ENCODE assay signal across 22 cellular contexts in genomic region chr16:9062301-9062700, GRCh38. TPM values are rescaled to one million over a fixed set of nuclear protein-coding genes. Genes with fewer than 3 reads are reported as not detected.
A peak's percentile ranks its signal among the peaks of the same experiment; 100 is the strongest.
DNase-seq lines count a peak whose midpoint lies in the region; ATAC-seq and TF ChIP-seq lines count a peak whose summit lies in the region.
"Had no signal": no experiment of that assay in that cellular context is flagged by ENCODE, and none has a peak within 500 bp of the region (broad histone marks: within the 10 kb centered on the region; RNA-seq: fewer than 3 reads in every experiment).

No MANE protein-coding gene starts in this region.

- H3K4me3 ChIP-seq in BLaER1 treated with 17β-estradiol and CSF1 and Interleukin-3, amounts not matched to agents 10 nM and 100 nM: peak overlapping the region in 3 of 10 experiments; percentile 10 to 45 (median 39); a peak in 5 of 20 replicates
- H3K4me3 ChIP-seq in IMR-90 (ENCODE audit: insufficient read depth, low read depth, low read length) (no peak overlapping the region), SU-DHL-6 (ENCODE audit: insufficient read depth, low read length, poor library complexity, severe bottlenecking) (no peak overlapping the region), psoas muscle (no peak overlapping the region)
- H3K4me3 ChIP-seq: GM23338 had no signal

- H4K91ac ChIP-seq in IMR-90 (ENCODE audit: insufficient read depth, low read depth, low read length): no peak overlapping the region

- ATAC-seq in IMR-90 (ENCODE audit: low read depth) (no peak), psoas muscle (no peak), GM19463 (IDR thresholded peaks at IDR 0.05; ENCODE audit: unreplicated experiment) (no peak), HG02884 (IDR thresholded peaks at IDR 0.05; ENCODE audit: unreplicated experiment) (no peak)
- ATAC-seq: GM23338, Panc1 had no signal

- no peaks in the 10 kb centered on the region for H3F3A ChIP-seq in SU-DHL-6 (ENCODE audit: insufficient read depth)

- H3K9me2 ChIP-seq in SU-DHL-6 (replicated peaks; ENCODE audit: insufficient read depth, low read length): no peaks in the 10 kb centered on the region

- CTCF ChIA-PET in IMR-90 (lab: Yijun Ruan, JAX): no interaction called here

- H3K9ac ChIP-seq in BLaER1 treated with 17β-estradiol and CSF1 and Interleukin-3, amounts not matched to agents 10 nM and 100 nM: peak overlapping the region in 9 of 11 experiments; percentile 34 to 75 (median 63); a peak in 13 of 22 replicates
- H3K9ac ChIP-seq in IMR-90 (ENCODE audit: low read depth, low read length): no peak overlapping the region
- no peak overlapping the region for H3K9ac ChIP-seq in SU-DHL-6 (ENCODE audit: low read length)
- H3K9ac ChIP-seq: KMS-11 had no signal

- WGBS in IMR-90 (ENCODE audit: extremely low coverage in 2 of 2, insufficient read length in 1 of 2), 2 experiments: 92% methylated on average over 2 of the region's 7 CpGs; no CpG with 5 or more reads in 1 of the 2 experiments
- WGBS in psoas muscle, 3 donors: 55 to 79% (median 62%) methylated on average over 7 of the region's 7 CpGs

- no peak overlapping the region for H3K56ac ChIP-seq in IMR-90 (ENCODE audit: extremely low read depth, insufficient read depth, low read length)

- no peak overlapping the region for H3K23ac ChIP-seq in IMR-90 (ENCODE audit: low read depth, low read length)

- H2BK20ac ChIP-seq in IMR-90 (ENCODE audit: low read depth, low read length): peak overlapping the region; percentile 56; the same call in 1 of the 2 replicates

- no peaks in the 10 kb centered on the region for H3K9me1 ChIP-seq in IMR-90 (ENCODE audit: insufficient read depth, low read length)

- H4K5ac ChIP-seq in IMR-90 (ENCODE audit: low read depth, low read length): no peak overlapping the region

- peak overlapping the region; percentile 73 to 98 (median 86) for H3K4me2 ChIP-seq in BLaER1 treated with 17β-estradiol and CSF1 and Interleukin-3, amounts not matched to agents 10 nM and 100 nM
- no peak overlapping the region for H3K4me2 ChIP-seq in IMR-90 (ENCODE audit: low read depth, low read length)
- peak overlapping the region; percentile 24 for H3K4me2 ChIP-seq in SU-DHL-6 (ENCODE audit: low read depth, low read length, poor library complexity, severe bottlenecking)
- H3K4me2 ChIP-seq: GM23338, KMS-11 had no signal

- no peak overlapping the region for H2BK15ac ChIP-seq in IMR-90 (ENCODE audit: low read depth, low read length)

- H4K8ac ChIP-seq in IMR-90 (ENCODE audit: low read depth in 2 of 2, low read length in 2 of 2): no peak overlapping the region

- H2BK5ac ChIP-seq in IMR-90 (ENCODE audit: low read depth, low read length, poor library complexity, severe bottlenecking): no peak overlapping the region

- no peaks in the 10 kb centered on the region for H3K36me3 ChIP-seq in BLaER1 treated with 17β-estradiol and CSF1 and Interleukin-3, amounts not matched to agents 10 nM and 100 nM
- H3K36me3 ChIP-seq in IMR-90 (ENCODE audit: control insufficient read depth, insufficient read depth, low read length) (no peaks in the 10 kb centered on the region), SU-DHL-6 (ENCODE audit: low read length) (no peaks in the 10 kb centered on the region), psoas muscle (ENCODE audit: insufficient read depth in 1 of 2, low read depth in 1 of 2) (no peaks in the 10 kb centered on the region)

- peaks cover 0 to 9% (median 0%) of the 10 kb centered on the region in 11 experiments; a peak in 3 of 22 replicates for H4K20me1 ChIP-seq in BLaER1 treated with 17β-estradiol and CSF1 and Interleukin-3, amounts not matched to agents 10 nM and 100 nM
- H4K20me1 ChIP-seq in IMR-90 (ENCODE audit: insufficient read depth, low read length): no peaks in the 10 kb centered on the region
- no peaks in the 10 kb centered on the region for H4K20me1 ChIP-seq in SU-DHL-6 (ENCODE audit: low read depth, low read length)

- POLR2A ChIA-PET in IMR-90 (lab: Charles Lee; ENCODE audit: unreplicated experiment): no interaction called here

- no peaks in the 10 kb centered on the region for H3K79me2 ChIP-seq in SU-DHL-6 (ENCODE audit: insufficient read depth, low read length)

- peak overlapping the region in 10 of 11 experiments; percentile 48 to 87 (median 72); a peak in 17 of 22 replicates for H3K27ac ChIP-seq in BLaER1 treated with 17β-estradiol and CSF1 and Interleukin-3, amounts not matched to agents 10 nM and 100 nM
- H3K27ac ChIP-seq in IMR-90 (ENCODE audit: insufficient read depth, low read length) (no peak overlapping the region), SU-DHL-6 (ENCODE audit: low read depth, low read length) (no peak overlapping the region), psoas muscle (peak overlapping the region; percentile 73)
- H3K27ac ChIP-seq: KMS-11 had no signal

- H3K27me3 ChIP-seq in BLaER1 treated with 17β-estradiol and CSF1 and Interleukin-3, amounts not matched to agents 10 nM and 100 nM: peaks cover 0 to 42% (median 0%) of the 10 kb centered on the region in 11 experiments; a peak in 5 of 22 replicates
- H3K27me3 ChIP-seq in IMR-90 (ENCODE audit: control insufficient read depth, insufficient read depth, low read length) (no peaks in the 10 kb centered on the region), SU-DHL-6 (ENCODE audit: low read length) (no peaks in the 10 kb centered on the region), psoas muscle (ENCODE audit: insufficient read depth in 3 of 3, low read length in 2 of 3) (no peaks in the 10 kb centered on the region)

- intact Hi-C loops in IMR-90 (cut with micrococcal nuclease): no loop called here
- intact Hi-C loops in psoas muscle (cut with DNase I): no loop called here

- no peak for TF ChIP-seq CTCF in IMR-90 (conservative IDR thresholded peaks at IDR 0.05; ENCODE audit: low read depth, low read length)
- no peak for TF ChIP-seq CTCF in SU-DHL-6 (IDR thresholded peaks at IDR 0.05; ENCODE audit: insufficient read depth, low read length, poor library complexity, severe bottlenecking)
- no peak for TF ChIP-seq CTCF in psoas muscle (IDR thresholded peaks at IDR 0.05)

- H3K79me1 ChIP-seq in IMR-90 (ENCODE audit: low read depth in 1 of 2, low read length in 2 of 2): no peaks in the 10 kb centered on the region; a peak in 2 of 4 replicates

- TF ChIP-seq POLR2A in IMR-90 (IDR thresholded peaks at IDR 0.05; ENCODE audit: low read depth, low read length): no peak

- no peak overlapping the region for H2BK120ac ChIP-seq in IMR-90 (ENCODE audit: low read depth, low read length)

- no peak overlapping the region for H2AFZ ChIP-seq in IMR-90 (replicated peaks; ENCODE audit: low read length, poor library complexity)
- H2AFZ ChIP-seq in SU-DHL-6 (ENCODE audit: low read depth, low read length, severe bottlenecking): no peak overlapping the region
- H2AFZ ChIP-seq: GM23338 had no signal

- in situ Hi-C loops in IMR-90 (cut with MboI; ENCODE audit: low sequenced_read_pairs): no loop called here

- no peak for TF ChIP-seq RAD21 in IMR-90 (IDR thresholded peaks at IDR 0.05; ENCODE audit: low read length)

- no peak overlapping the region for H3K14ac ChIP-seq in IMR-90 (replicated peaks; ENCODE audit: low read depth, low read length)

- no peak for DNase-seq in IMR-90
- DNase-seq in psoas muscle: no peak
- no peak for DNase-seq in HPDE6-E6E7 (ENCODE audit: extremely low spot score)
- DNase-seq: CD4-positive, alpha-beta memory T cell; COR-L47; EL; H9; MM.1S; NCI-H1048; NCI-H1417 treated with DMSO at 0.1 percent for 48 hours; NCI-H1694 treated with DMSO at 0.1 percent for 48 hours; NCI-H2081 treated with DMSO at 0.1 percent for 48 hours; NCI-H446 treated with DMSO at 0.1 percent for 48 hours; NCI-H526; SHP77 treated with DMSO at 0.1 percent for 48 hours had no signal

- H3K9me3 ChIP-seq in BLaER1 treated with 17β-estradiol and CSF1 and Interleukin-3, amounts not matched to agents 10 nM and 100 nM (replicated peaks in 1 of 11): peaks cover 2 to 25% (median 15%) of the 10 kb centered on the region in 11 experiments; a peak in 13 of 22 replicates
- no peaks in the 10 kb centered on the region for H3K9me3 ChIP-seq in IMR-90 (ENCODE audit: control insufficient read depth, insufficient read depth, low read length)
- no peaks in the 10 kb centered on the region for H3K9me3 ChIP-seq in SU-DHL-6 (ENCODE audit: insufficient read depth, low read length)
- no peaks in the 10 kb centered on the region for H3K9me3 ChIP-seq in psoas muscle

- no peak overlapping the region for H2AK9ac ChIP-seq in IMR-90 (replicated peaks; ENCODE audit: low read depth, low read length, poor library complexity)

- peaks cover 32 to 64% (median 46%) of the 10 kb centered on the region in 10 experiments for H3K4me1 ChIP-seq in BLaER1 treated with 17β-estradiol and CSF1 and Interleukin-3, amounts not matched to agents 10 nM and 100 nM
- peaks cover 7% of the 10 kb centered on the region for H3K4me1 ChIP-seq in IMR-90 (ENCODE audit: control insufficient read depth, insufficient read depth, low read length)
- H3K4me1 ChIP-seq in psoas muscle: peaks cover 24% of the 10 kb centered on the region

- peak overlapping the region; percentile 35; the same call in 1 of the 2 replicates for H3K4ac ChIP-seq in IMR-90 (ENCODE audit: low read depth, low read length)

- no peak overlapping the region for H2AK5ac ChIP-seq in IMR-90 (ENCODE audit: low read depth, low read length)

- dilution Hi-C loops in IMR-90 (cut with HindIII; ENCODE audit: low sequenced_read_pairs, unreplicated experiment): no loop called here

- no peak overlapping the region for H3K18ac ChIP-seq in IMR-90 (ENCODE audit: low read depth, low read length)

- BruUV-seq in IMR-90 (replicated peaks; lab: Mats Ljungman, UMichigan): no TSS peak

TF ChIP-seq in IMR-90, 13 proteins besides CTCF, POLR2A, EP300 and RAD21:
- TF ChIP-seq NFE2L2 (IDR thresholded peaks at IDR 0.05; ENCODE audit: low read depth, low read length): no peak

RNA-seq across cellular contexts. Expression of gene HAPSTR1, which starts 29.1 kb away (rescaled TPM):
- 56.5 and 81.9 TPM in 2 replicates for total RNA-seq in IMR-90 (2012; rRNA removed)
- 18.4 and 22.2 TPM in 2 replicates for polyA plus RNA-seq in IMR-90 (2012; rRNA removed)
- polyA plus RNA-seq in IMR-90 (2012; cell fraction: cytosol; rRNA removed): 5.9 and 7.3 TPM in 2 replicates
- polyA plus RNA-seq in IMR-90 (2012; cell fraction: nucleus; rRNA removed; ENCODE audit: low replicate concordance): 5.7 and 23.8 TPM in 2 replicates
- total RNA-seq in psoas muscle: 10 to 100 TPM; 54.5 to 80.0 (median 73.5) TPM
- 10 to 100 TPM; 15.1 to 44.5 (median 18.2) TPM for polyA plus RNA-seq in psoas muscle

Comparison
In these comparisons a context has a peak if more than half of its experiments do, and no peak if none do; other contexts are left out.
1. H3K27ac ChIP-seq: peak in BLaER1 treated with 17β-estradiol and CSF1 and Interleukin-3, amounts not matched to agents 10 nM and 100 nM (10 of 11) and psoas muscle (single experiment); none in IMR-90 (single experiment) and SU-DHL-6 (single experiment).
2. H3K9ac ChIP-seq: peak in BLaER1 treated with 17β-estradiol and CSF1 and Interleukin-3, amounts not matched to agents 10 nM and 100 nM (9 of 11); none in IMR-90 (single experiment) and SU-DHL-6 (single experiment).